ENCODE assay signal across 22 cellular contexts in genomic region chr7:99027241-99027640, GRCh38.
DNase-seq lines count a peak whose midpoint lies in the region; ATAC-seq, FAIRE-seq and TF ChIP-seq lines count a peak whose summit lies in the region.
"Had no signal": no experiment of that assay in that cellular context is flagged by ENCODE, and none has a peak within 500 bp of the region (broad histone marks: within the 10 kb centered on the region; RNA-seq: fewer than 3 reads in every experiment).

No MANE protein-coding gene starts in this region.

- peak overlapping the region; percentile 47 for H3K27ac Mint-ChIP-seq in activated naive CD4-positive, alpha-beta T cell treated with anti-CD3 and anti-CD28 coated beads for 36 hours
- H3K27ac Mint-ChIP-seq in activated naive CD8-positive, alpha-beta T cell treated with anti-CD3 and anti-CD28 coated beads for 36 hours, result peak overlapping the region; percentile 49

- H3K4me1 ChIP-seq in endothelial cell of umbilical vein (ENCODE audit: control insufficient read depth, extremely low read depth, insufficient read depth, low read length) (peaks cover 24% of the 10 kb centered on the region), smooth muscle cell (ENCODE audit: low read depth) (no peaks in the 10 kb centered on the region)

- 35% methylated on average over 3 of the region's 3 CpGs for WGBS in smooth muscle cell (ENCODE audit: low lambda C conversion rate)

- FAIRE-seq in endothelial cell of umbilical vein (lab: Jason Lieb, UNC), result no peak
- FAIRE-seq: colon had no signal

- no peaks in the 10 kb centered on the region for H3K9me3 Mint-ChIP-seq in activated naive CD4-positive, alpha-beta T cell treated with anti-CD3 and anti-CD28 coated beads for 36 hours
- no peaks in the 10 kb centered on the region for H3K9me3 Mint-ChIP-seq in activated naive CD8-positive, alpha-beta T cell treated with anti-CD3 and anti-CD28 coated beads for 36 hours

- H3K36me3 ChIP-seq in endothelial cell of umbilical vein (ENCODE audit: control insufficient read depth in 2 of 2, extremely low read depth in 1 of 2, insufficient read depth in 2 of 2, low read length in 2 of 2) (peaks cover 6 to 15% of the 10 kb centered on the region in 2 experiments), smooth muscle cell (ENCODE audit: low read depth) (peaks cover 3% of the 10 kb centered on the region)

- ATAC-seq in GM21619 (IDR thresholded peaks at IDR 0.05; ENCODE audit: unreplicated experiment) (no peak), HG03095 (IDR thresholded peaks at IDR 0.05; ENCODE audit: unreplicated experiment) (no peak)
- ATAC-seq: Right ventricle myocardium inferior had no signal

- DNase-seq in activated naive CD4-positive, alpha-beta T cell treated with anti-CD3 and anti-CD28 coated beads for 36 hours, result no peak
- no peak for DNase-seq in activated naive CD4-positive, alpha-beta T cell treated with Interleukin-2 at 50 U/mL for 16 hours
- no peak for DNase-seq in activated naive CD8-positive, alpha-beta T cell treated with anti-CD3 and anti-CD28 coated beads for 36 hours
- DNase-seq in endothelial cell of umbilical vein (ENCODE audit: low read depth, low spot score) (peak; percentile 42), smooth muscle cell (lab: John Stamatoyannopoulos, UW; ENCODE audit: unreplicated experiment) (no peak), SHP77 (lab: John Stamatoyannopoulos, UW) (no peak)
- DNase-seq: activated CD4-positive, alpha-beta T cell treated with anti-CD3 and anti-CD28 coated beads for 1 hour; activated effector memory CD4-positive, alpha-beta T cell treated with Interleukin-2 at 50 U/mL for 16 hours; anterior cingulate cortex; KG1; MV-4-11; NCI-H1694 treated with DMSO at 0.1 percent for 48 hours; stimulated activated CD8-positive, alpha-beta memory T cell treated with anti-CD3 and anti-CD28 coated beads, Interleukin-4, amount 100 ng/mL, for 48 hours; substantia nigra had no signal

- no peaks in the 10 kb centered on the region for H3F3A ChIP-seq in smooth muscle cell (ENCODE audit: low read depth)

- no peak overlapping the region for H3K27ac ChIP-seq in endothelial cell of umbilical vein (ENCODE audit: insufficient read depth, low read depth, low read length)
- peak overlapping the region; percentile 4 for H3K27ac ChIP-seq in smooth muscle cell (ENCODE audit: low read depth)
- H3K27ac ChIP-seq: neutrophil, right atrium auricular region, vagina had no signal

- H3K79me2 ChIP-seq in endothelial cell of umbilical vein (ENCODE audit: control insufficient read depth, insufficient read depth, low read length) (peaks cover 6% of the 10 kb centered on the region), smooth muscle cell (ENCODE audit: low read depth) (no peaks in the 10 kb centered on the region)

- H3K27me3 Mint-ChIP-seq in activated naive CD4-positive, alpha-beta T cell treated with anti-CD3 and anti-CD28 coated beads for 36 hours (ENCODE audit: low read depth), result no peaks in the 10 kb centered on the region
- no peaks in the 10 kb centered on the region for H3K27me3 Mint-ChIP-seq in activated naive CD8-positive, alpha-beta T cell treated with anti-CD3 and anti-CD28 coated beads for 36 hours

- TF ChIP-seq POLR2A in endothelial cell of umbilical vein (IDR thresholded peaks at IDR 0.05; ENCODE audit: low read depth, low read length), result no peak

- intact Hi-C loops in activated naive CD4-positive, alpha-beta T cell treated with anti-CD3 and anti-CD28 coated beads for 36 hours (cut with micrococcal nuclease), result no loop called here
- intact Hi-C loops in endothelial cell of umbilical vein (cut with micrococcal nuclease), result no loop called here

- H3K4me2 ChIP-seq in endothelial cell of umbilical vein (ENCODE audit: insufficient read depth, low read length) (no peak overlapping the region), smooth muscle cell (no peak overlapping the region)

- H3K4me3 ChIP-seq in endothelial cell of umbilical vein (replicated peaks in 1 of 3; ENCODE audit: insufficient read depth in 1 of 3, low read depth in 1 of 3, low read length in 3 of 3) (no peak overlapping the region), smooth muscle cell (no peak overlapping the region)
- H3K4me3 ChIP-seq: BLaER1 treated with 17β-estradiol and CSF1 and Interleukin-3, amounts not matched to agents 10 nM and 100 nM; right atrium auricular region; vagina had no signal

- POLR2A ChIA-PET in endothelial cell of umbilical vein (lab: Charles Lee), result no interaction called here

- no peaks in the 10 kb centered on the region for H3K9me1 ChIP-seq in endothelial cell of umbilical vein (replicated peaks; ENCODE audit: control insufficient read depth, extremely low read depth, insufficient read depth, low read length)

- H3K4me3 Mint-ChIP-seq in activated naive CD4-positive, alpha-beta T cell treated with anti-CD3 and anti-CD28 coated beads for 36 hours, result no peak overlapping the region
- H3K4me3 Mint-ChIP-seq in activated naive CD8-positive, alpha-beta T cell treated with anti-CD3 and anti-CD28 coated beads for 36 hours, result no peak overlapping the region

- peaks cover 11% of the 10 kb centered on the region for H3K36me3 Mint-ChIP-seq in activated naive CD4-positive, alpha-beta T cell treated with anti-CD3 and anti-CD28 coated beads for 36 hours (ENCODE audit: low read depth)
- peaks cover 15% of the 10 kb centered on the region for H3K36me3 Mint-ChIP-seq in activated naive CD8-positive, alpha-beta T cell treated with anti-CD3 and anti-CD28 coated beads for 36 hours

- no peak overlapping the region for H2AFZ ChIP-seq in endothelial cell of umbilical vein (ENCODE audit: low read depth, low read length)
- H2AFZ ChIP-seq in smooth muscle cell (ENCODE audit: low read depth), result no peak overlapping the region

- H3K9ac ChIP-seq in endothelial cell of umbilical vein (replicated peaks; ENCODE audit: extremely low read depth, insufficient read depth, low read length) (no peak overlapping the region), smooth muscle cell (ENCODE audit: low read depth) (no peak overlapping the region)
- H3K9ac ChIP-seq: BLaER1 treated with 17β-estradiol and CSF1 and Interleukin-3, amounts not matched to agents 10 nM and 100 nM had no signal

- TF ChIP-seq CTCF in endothelial cell of umbilical vein (IDR thresholded peaks at IDR 0.05; ENCODE audit: extremely low read depth in 1 of 2, insufficient read depth in 1 of 2, low read depth in 1 of 2, low read length in 2 of 2) (no peak), smooth muscle cell (IDR thresholded peaks at IDR 0.05; ENCODE audit: borderline replicate concordance, insufficient read depth, poor library complexity, severe bottlenecking) (no peak)

- H4K20me1 ChIP-seq in endothelial cell of umbilical vein (replicated peaks; ENCODE audit: control insufficient read depth, extremely low read depth, insufficient read depth, low read length) (no peaks in the 10 kb centered on the region), smooth muscle cell (ENCODE audit: low read depth) (no peaks in the 10 kb centered on the region)

- no peaks in the 10 kb centered on the region for H3K27me3 ChIP-seq in endothelial cell of umbilical vein (ENCODE audit: control insufficient read depth in 2 of 2, insufficient read depth in 2 of 2, low read length in 2 of 2)
- no peaks in the 10 kb centered on the region for H3K27me3 ChIP-seq in smooth muscle cell (ENCODE audit: low read depth)
- H3K27me3 ChIP-seq: BLaER1 treated with 17β-estradiol and CSF1 and Interleukin-3, amounts not matched to agents 10 nM and 100 nM; neutrophil; right atrium auricular region; vagina had no signal

- BruUV-seq in endothelial cell of umbilical vein (replicated peaks; lab: Mats Ljungman, UMichigan), result no TSS peak

- dilution Hi-C loops in endothelial cell of umbilical vein (cut with MboI; ENCODE audit: extremely low pct_ligation_motif_present, low sequenced_read_pairs), result no loop called here

- H3K9me3 ChIP-seq in endothelial cell of umbilical vein (replicated peaks; ENCODE audit: control insufficient read depth, insufficient read depth, low read length) (no peaks in the 10 kb centered on the region), smooth muscle cell (replicated peaks; ENCODE audit: low read depth) (no peaks in the 10 kb centered on the region)
- H3K9me3 ChIP-seq: neutrophil, vagina had no signal

- H3K4me1 Mint-ChIP-seq in activated naive CD4-positive, alpha-beta T cell treated with anti-CD3 and anti-CD28 coated beads for 36 hours (ENCODE audit: low read depth), result peaks cover 3% of the 10 kb centered on the region
- H3K4me1 Mint-ChIP-seq in activated naive CD8-positive, alpha-beta T cell treated with anti-CD3 and anti-CD28 coated beads for 36 hours, result peaks cover 4% of the 10 kb centered on the region

- CTCF ChIA-PET in activated naive CD4-positive, alpha-beta T cell treated with anti-CD3 and anti-CD28 coated beads for 36 hours (lab: Charles Lee), result no interaction called here
- CTCF ChIA-PET in endothelial cell of umbilical vein (lab: Charles Lee), result no interaction called here

TF ChIP-seq in endothelial cell of umbilical vein, 7 proteins besides CTCF, POLR2A, EP300 and RAD21:
- TF ChIP-seq FOS (IDR thresholded peaks at IDR 0.05; ENCODE audit: borderline replicate concordance, insufficient read depth, low read length) (no peak), MYC (IDR thresholded peaks at IDR 0.05; ENCODE audit: low read depth, low read length) (no peak), POLR2AphosphoS5 (IDR thresholded peaks at IDR 0.05; ENCODE audit: insufficient read depth, low read depth, low read length) (no peak), GATA2 (IDR thresholded peaks at IDR 0.05; ENCODE audit: insufficient read depth, insufficient read length, low read depth, low read length) (no peak), EZH2 (IDR thresholded peaks at IDR 0.05; ENCODE audit: borderline replicate concordance, low read depth, low read length, severe bottlenecking) (no peak), JUN (IDR thresholded peaks at IDR 0.05; ENCODE audit: borderline replicate concordance, insufficient read depth, insufficient read length, low read depth) (no peak)
- TF ChIP-seq, protein P1, sequence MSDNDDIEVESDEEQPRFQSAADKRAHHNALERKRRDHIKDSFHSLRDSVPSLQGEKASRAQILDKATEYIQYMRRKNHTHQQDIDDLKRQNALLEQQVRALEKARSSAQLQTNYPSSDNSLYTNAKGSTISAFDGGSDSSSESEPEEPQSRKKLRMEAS (IDR thresholded peaks at IDR 0.05; ENCODE audit: insufficient read depth, insufficient read length), result no peak
